ENCODE assay signal across 10 cellular contexts in genomic region chr22:42920101-42920820, GRCh38.
DNase-seq lines count a peak whose midpoint lies in the region; ATAC-seq and TF ChIP-seq lines count a peak whose summit lies in the region.
"Had no signal": no experiment of that assay in that cellular context is flagged by ENCODE, and none has a peak within 500 bp of the region (broad histone marks: within the 10 kb centered on the region; RNA-seq: fewer than 3 reads in every experiment).

No MANE protein-coding gene starts in this region.

- H3K4me3 ChIP-seq in AG09309 (ENCODE audit: control insufficient read depth, low read depth, low read length) (no peak overlapping the region), MG63 (no peak overlapping the region), esophagus muscularis mucosa (no peak overlapping the region), neutrophil (ENCODE audit: low read depth in 1 of 2, low read length in 1 of 2) (no peak overlapping the region)

- TF ChIP-seq CTCF in AG09309 (IDR thresholded peaks at IDR 0.05; ENCODE audit: control insufficient read depth, insufficient read depth, low read depth, low read length, missing control alignments) (no peak), esophagus muscularis mucosa (IDR thresholded peaks at IDR 0.05) (no peak), neutrophil (IDR thresholded peaks at IDR 0.05) (no peak)

- no peaks in the 10 kb centered on the region for H3K36me3 ChIP-seq in MG63
- no peaks in the 10 kb centered on the region for H3K36me3 ChIP-seq in esophagus muscularis mucosa
- H3K36me3 ChIP-seq in neutrophil: no peaks in the 10 kb centered on the region

- ATAC-seq in GM18498 (IDR thresholded peaks at IDR 0.05; ENCODE audit: unreplicated experiment): no peak
- ATAC-seq: naive thymus-derived CD8-positive, alpha-beta T cell had no signal

- H3K9me3 ChIP-seq in MG63 (no peaks in the 10 kb centered on the region), esophagus muscularis mucosa (no peaks in the 10 kb centered on the region), neutrophil (no peaks in the 10 kb centered on the region)

- 70% methylated on average over 10 of the region's 10 CpGs for WGBS in esophagus muscularis mucosa

- TF ChIP-seq POLR2A in esophagus muscularis mucosa (IDR thresholded peaks at IDR 0.05; ENCODE audit: low read depth): no peak
- TF ChIP-seq POLR2A in erythroblast (IDR thresholded peaks at IDR 0.05; ENCODE audit: low read length): no peak

- H3K27ac ChIP-seq in esophagus muscularis mucosa (replicated peaks in 1 of 4) (peak overlapping the region; percentile 62 to 80 (median 70)), neutrophil (peak overlapping the region; percentile 16)

- intact Hi-C loops in esophagus muscularis mucosa (cut with DNase I): no loop called here

- H3K4me1 ChIP-seq in esophagus muscularis mucosa (peaks cover 75 to 97% (median 92%) of the 10 kb centered on the region in 4 donors), neutrophil (ENCODE audit: control insufficient read depth in 1 of 2, insufficient read depth in 1 of 2, low read depth in 1 of 2, low read length in 1 of 2) (peaks cover 43 to 47% of the 10 kb centered on the region in 2 experiments)

- no peak for TF ChIP-seq EP300 in esophagus muscularis mucosa (IDR thresholded peaks at IDR 0.05)

- DNase-seq in AG09309 (ENCODE audit: low read depth): peak; percentile 39
- DNase-seq in MG63: peak; percentile 77
- no peak for DNase-seq in esophagus muscularis mucosa (ENCODE audit: extremely low spot score)
- DNase-seq in stimulated activated CD4-positive, alpha-beta T cell treated with anti-CD3 and anti-CD28 coated beads, Interleukin-15, amount 100 ng/mL, for 24 hours: no peak
- DNase-seq in NCI-H1105 (lab: John Stamatoyannopoulos, UW): no peak
- no peak for DNase-seq in erythroblast (lab: John Stamatoyannopoulos, UW)
- DNase-seq: activated effector memory CD4-positive, alpha-beta T cell treated with Interleukin-2 at 50 U/mL for 16 hours; naive thymus-derived CD8-positive, alpha-beta T cell had no signal

- no peaks in the 10 kb centered on the region for H3K27me3 ChIP-seq in MG63
- no peaks in the 10 kb centered on the region for H3K27me3 ChIP-seq in esophagus muscularis mucosa
- no peaks in the 10 kb centered on the region for H3K27me3 ChIP-seq in neutrophil

Comparison
In these comparisons a context has a peak if more than half of its experiments do, and no peak if none do; other contexts are left out.
1. DNase-seq: peak in AG09309 (single experiment) and MG63 (single experiment); none in esophagus muscularis mucosa (single experiment), stimulated activated CD4-positive, alpha-beta T cell treated with anti-CD3 and anti-CD28 coated beads, Interleukin-15, amount 100 ng/mL, for 24 hours (single experiment), NCI-H1105 (single experiment) and erythroblast (0 of 2).